8 cellular contexts compared by ENCODE assay signal in genomic region chr6:2004888-2005287, GRCh38.
"Had no signal": no experiment of that assay in that cellular context is flagged by ENCODE, and none has a peak within 500 bp of the region (broad histone marks: within the 10 kb centered on the region; RNA-seq: fewer than 3 reads in every experiment).

No MANE protein-coding gene starts in this region.

- H3K36me3 ChIP-seq: HAP-1 had no signal

- H3K4me1 ChIP-seq: HAP-1 had no signal

- H3K27ac ChIP-seq: GM23248, HL-60 had no signal

- DNase-seq: GM23248, GOT3, H7, KBM-7 had no signal

- H3K4me3 ChIP-seq: GM23248, HAP-1 had no signal

- H3K9me3 ChIP-seq: HAP-1 had no signal

- ATAC-seq: HCT116, HepG2 had no signal
